ENCODE assay signal across 20 cellular contexts in the genomic region with DNA sequence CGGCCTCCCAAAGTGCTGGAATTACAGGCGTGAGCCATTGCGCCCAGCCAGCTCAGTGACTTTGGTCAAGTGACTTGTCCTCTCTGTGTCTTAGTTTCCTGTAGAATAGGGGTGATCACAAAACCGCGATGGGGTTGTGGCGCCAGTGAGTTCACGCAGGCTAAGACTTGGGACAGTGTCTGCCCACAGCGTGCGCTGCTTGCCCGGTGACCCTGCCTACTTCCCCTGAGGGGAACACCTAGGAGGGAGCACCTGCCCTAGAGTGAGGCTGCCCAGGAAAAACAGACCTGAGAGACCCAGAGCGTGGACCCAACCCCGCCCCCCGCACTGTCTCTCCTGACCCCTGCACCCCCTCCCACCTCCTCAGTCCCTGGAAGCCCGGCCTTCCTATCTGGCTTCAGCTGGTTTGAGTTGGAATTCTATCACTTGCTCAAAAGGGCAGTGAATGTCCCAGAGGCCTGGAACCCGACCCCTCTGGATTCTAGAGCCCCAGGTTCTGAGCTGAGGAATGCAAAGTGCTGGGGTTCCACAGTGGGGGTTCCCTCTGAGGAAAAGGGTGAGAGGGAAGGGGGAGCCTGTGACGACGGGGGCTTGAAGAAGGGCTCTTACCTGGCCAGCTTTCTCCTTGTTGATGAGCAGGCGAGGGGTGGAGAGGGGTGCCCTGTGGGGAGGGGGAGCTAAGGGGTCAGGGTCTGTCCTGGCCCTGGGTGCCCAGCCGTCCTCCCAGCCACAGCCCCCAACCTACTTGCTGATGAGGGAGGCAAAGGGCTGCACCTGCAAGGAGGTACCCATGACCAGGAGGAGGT. TPM values are rescaled to one million over a fixed set of nuclear protein-coding genes. Genes with fewer than 3 reads are reported as not detected.
DNase-seq lines count a peak whose midpoint lies in the region; ATAC-seq and TF ChIP-seq lines count a peak whose summit lies in the region.
"Had no signal": no experiment of that assay in that cellular context is flagged by ENCODE, and none has a peak within 500 bp of the region (broad histone marks: within the 10 kb centered on the region; RNA-seq: fewer than 3 reads in every experiment).

No MANE protein-coding gene starts in this region.

- peaks cover 22% of the 10 kb centered on the region for H3K36me3 Mint-ChIP-seq in T-helper 2 cell treated with Interferon-gamma antibody and Interleukin-4, amounts not matched to agents 5 μg/mL and 100 μg/mL, for 36 hours (ENCODE audit: low read depth)
- no peaks in the 10 kb centered on the region; the same call in 2 of the 3 replicates for H3K36me3 Mint-ChIP-seq in GM23338 (ENCODE audit: low read depth)
- H3K36me3 Mint-ChIP-seq in activated naive CD8-positive, alpha-beta T cell, result no peaks in the 10 kb centered on the region
- H3K36me3 Mint-ChIP-seq in naive thymus-derived CD4-positive, alpha-beta T cell, result peaks cover 0 to 10% (median 0%) of the 10 kb centered on the region in 5 donors

- no peaks in the 10 kb centered on the region for H3F3A ChIP-seq in GM23338 (replicated peaks; ENCODE audit: low read depth)

- no peaks in the 10 kb centered on the region for H3K79me2 ChIP-seq in GM23338 (replicated peaks; ENCODE audit: insufficient read depth)

- peak; percentile 18; the same call in 2 of the 3 replicates for ATAC-seq in GM23338
- no peak for ATAC-seq in naive thymus-derived CD4-positive, alpha-beta T cell
- ATAC-seq in GM19463 (IDR thresholded peaks at IDR 0.05; ENCODE audit: unreplicated experiment), result no peak

- H3K4me2 ChIP-seq in GM23338, result no peak overlapping the region

- peaks cover 17% of the 10 kb centered on the region for H3K4me1 ChIP-seq in GM23338 (ENCODE audit: insufficient read depth)
- peaks cover 22 to 30% of the 10 kb centered on the region in 2 donors for H3K4me1 ChIP-seq in naive thymus-derived CD4-positive, alpha-beta T cell (ENCODE audit: control insufficient read depth in 2 of 2, insufficient read depth in 2 of 2, low read length in 2 of 2)

- no peaks in the 10 kb centered on the region for H3K9me3 Mint-ChIP-seq in T-helper 2 cell treated with Interferon-gamma antibody and Interleukin-4, amounts not matched to agents 5 μg/mL and 100 μg/mL, for 36 hours
- no peaks in the 10 kb centered on the region for H3K9me3 Mint-ChIP-seq in GM23338
- H3K9me3 Mint-ChIP-seq in activated naive CD8-positive, alpha-beta T cell (ENCODE audit: low read depth), result no peaks in the 10 kb centered on the region
- H3K9me3 Mint-ChIP-seq in naive thymus-derived CD4-positive, alpha-beta T cell, result peaks cover 0 to 2% (median 0%) of the 10 kb centered on the region in 11 donors
- H3K9me3 Mint-ChIP-seq: neural crest cell had no signal

- no peak overlapping the region for H3K27ac ChIP-seq in GM23338 (ENCODE audit: low read depth)
- peak overlapping the region; percentile 93 for H3K27ac ChIP-seq in naive thymus-derived CD4-positive, alpha-beta T cell (ENCODE audit: low read depth, low read length)
- H3K27ac ChIP-seq: brain microvascular endothelial cell, coronary artery, tibial nerve had no signal

- no peaks in the 10 kb centered on the region for H4K20me1 ChIP-seq in GM23338 (replicated peaks; ENCODE audit: insufficient read depth)

- no peaks in the 10 kb centered on the region for H3K36me3 ChIP-seq in GM23338 (ENCODE audit: insufficient read depth)
- peaks cover 0 to 14% (median 0%) of the 10 kb centered on the region in 3 experiments for H3K36me3 ChIP-seq in naive thymus-derived CD4-positive, alpha-beta T cell (ENCODE audit: control insufficient read depth in 2 of 3, insufficient read depth in 3 of 3, low read length in 3 of 3)

- no peak for DNase-seq in T-helper 2 cell treated with Interferon-gamma antibody and Interleukin-4, amounts not matched to agents 5 μg/mL and 100 μg/mL, for 36 hours (ENCODE audit: low spot score)
- DNase-seq in T-helper 2 cell, result no peak
- peak; percentile 62 for DNase-seq in GM23338 (ENCODE audit: low spot score)
- DNase-seq in naive thymus-derived CD4-positive, alpha-beta T cell, result no peak
- DNase-seq in superior temporal gyrus (ENCODE audit: extremely low spot score), result no peak
- DNase-seq in retina, result no peak
- DNase-seq: brain microvascular endothelial cell; hypothalamus; NCI-H1436; Peyer's patch; stimulated activated CD4-positive, alpha-beta T cell treated with anti-CD3 and anti-CD28 coated beads, Interleukin-12 subunit alpha, Interleukin-12 subunit beta, amount 100 ng/mL, for 4 hours had no signal

- intact Hi-C loops in naive thymus-derived CD4-positive, alpha-beta T cell (cut with micrococcal nuclease), result no loop called here

- POLR2A ChIA-PET in naive thymus-derived CD4-positive, alpha-beta T cell (lab: Charles Lee), result interaction anchor here (0.7 to 19.2 kb wide), 6 partner anchors 7 to 166 kb away, joined by 3 to 317 read pairs (median 9); partner anchors contain the start of genes HNRNPL, MRPS12, NFKBIB and SARS2

- no peaks in the 10 kb centered on the region for H3K9me2 ChIP-seq in GM23338 (ENCODE audit: insufficient read depth)

- H3K27ac Mint-ChIP-seq in T-helper 2 cell treated with Interferon-gamma antibody and Interleukin-4, amounts not matched to agents 5 μg/mL and 100 μg/mL, for 36 hours, result peak overlapping the region; percentile 52
- no peak overlapping the region for H3K27ac Mint-ChIP-seq in GM23338
- H3K27ac Mint-ChIP-seq in activated naive CD8-positive, alpha-beta T cell, result peak overlapping the region; percentile 84
- H3K27ac Mint-ChIP-seq in naive thymus-derived CD4-positive, alpha-beta T cell, result peak overlapping the region; percentile 63 to 99 (median 88)

- H3K4me1 Mint-ChIP-seq in T-helper 2 cell treated with Interferon-gamma antibody and Interleukin-4, amounts not matched to agents 5 μg/mL and 100 μg/mL, for 36 hours (ENCODE audit: low read depth), result peaks cover 23% of the 10 kb centered on the region
- peaks cover 27% of the 10 kb centered on the region for H3K4me1 Mint-ChIP-seq in GM23338
- peaks cover 26% of the 10 kb centered on the region for H3K4me1 Mint-ChIP-seq in activated naive CD8-positive, alpha-beta T cell (ENCODE audit: low read depth)
- H3K4me1 Mint-ChIP-seq in naive thymus-derived CD4-positive, alpha-beta T cell, result peaks cover 15 to 43% (median 26%) of the 10 kb centered on the region in 7 donors

- no peaks in the 10 kb centered on the region for H3K9me3 ChIP-seq in naive thymus-derived CD4-positive, alpha-beta T cell (ENCODE audit: control insufficient read depth in 2 of 3, low read length in 3 of 3)
- H3K9me3 ChIP-seq: Peyer's patch, tibial nerve had no signal

- no peak overlapping the region for H3K4me3 ChIP-seq in GM23338
- H3K4me3 ChIP-seq in naive thymus-derived CD4-positive, alpha-beta T cell (ENCODE audit: low read length), result no peak overlapping the region
- H3K4me3 ChIP-seq: coronary artery, Peyer's patch, tibial nerve had no signal

- no peak for TF ChIP-seq CTCF in GM23338 (conservative IDR thresholded peaks at IDR 0.05; ENCODE audit: low read depth in 2 of 2)

- CTCF ChIA-PET in naive thymus-derived CD4-positive, alpha-beta T cell (lab: Charles Lee), result interaction anchor here (1.0 to 3.6 kb wide), 2 partner anchors 7 to 11 kb away, joined by 3 to 18 read pairs; no protein-coding TSS in a partner anchor

- H3K27me3 Mint-ChIP-seq in T-helper 2 cell treated with Interferon-gamma antibody and Interleukin-4, amounts not matched to agents 5 μg/mL and 100 μg/mL, for 36 hours (ENCODE audit: low read depth), result no peaks in the 10 kb centered on the region
- H3K27me3 Mint-ChIP-seq in GM23338 (ENCODE audit: insufficient read depth, low read depth, poor library complexity), result peaks cover 8% of the 10 kb centered on the region
- no peaks in the 10 kb centered on the region for H3K27me3 Mint-ChIP-seq in activated naive CD8-positive, alpha-beta T cell
- H3K27me3 Mint-ChIP-seq in naive thymus-derived CD4-positive, alpha-beta T cell, result no peaks in the 10 kb centered on the region

- H3K4me3 Mint-ChIP-seq in T-helper 2 cell treated with Interferon-gamma antibody and Interleukin-4, amounts not matched to agents 5 μg/mL and 100 μg/mL, for 36 hours, result peak overlapping the region; percentile 26
- H3K4me3 Mint-ChIP-seq in GM23338, result no peak overlapping the region
- H3K4me3 Mint-ChIP-seq in activated naive CD8-positive, alpha-beta T cell, result peak overlapping the region; percentile 30
- peak overlapping the region in 6 of 10 donors; percentile 32 to 74 (median 40) for H3K4me3 Mint-ChIP-seq in naive thymus-derived CD4-positive, alpha-beta T cell
- H3K4me3 Mint-ChIP-seq: neural crest cell had no signal

- no peak overlapping the region for H2AFZ ChIP-seq in GM23338

- H3K27me3 ChIP-seq in GM23338 (ENCODE audit: insufficient read depth), result peaks cover 3% of the 10 kb centered on the region; the same call in 1 of the 2 replicates
- no peaks in the 10 kb centered on the region for H3K27me3 ChIP-seq in naive thymus-derived CD4-positive, alpha-beta T cell (ENCODE audit: control insufficient read depth in 2 of 2, insufficient read depth in 2 of 2, low read length in 2 of 2)
- H3K27me3 ChIP-seq: brain microvascular endothelial cell, Peyer's patch, tibial nerve had no signal

RNA-seq across cellular contexts. Expression of gene RINL, which starts 2.2 kb away (rescaled TPM):
- total RNA-seq in GM23338 (2014; rRNA removed; shearing (Covaris generic)), result 11.2 and 22.4 TPM in 2 replicates
- polyA plus RNA-seq in GM23338 (2016; fragmentation: Nextera tagmentation; extraction: Ambion mirVana), result 19.4 and 21.4 TPM in 2 replicates
- 10 to 100 TPM; 32.8 to 75.9 (median 64.0) TPM for total RNA-seq in naive thymus-derived CD4-positive, alpha-beta T cell
- polyA plus RNA-seq in naive thymus-derived CD4-positive, alpha-beta T cell, result 10 to 100 TPM; 35.3 to 36.1 TPM

RNA-seq across cellular contexts. Expression of gene SIRT2, which starts 19.1 kb away (rescaled TPM):
- 8.2 and 8.4 TPM in 2 replicates for total RNA-seq in GM23338 (2014; rRNA removed; shearing (Covaris generic))
- polyA plus RNA-seq in GM23338 (2016; fragmentation: Nextera tagmentation; extraction: Ambion mirVana), result 2.7 and 3.4 TPM in 2 replicates
- 10 to 100 TPM; 42.9 to 78.5 (median 54.0) TPM for total RNA-seq in naive thymus-derived CD4-positive, alpha-beta T cell
- polyA plus RNA-seq in naive thymus-derived CD4-positive, alpha-beta T cell, result 10 to 100 TPM; 30.7 to 39.5 TPM

RNA-seq across cellular contexts. Expression of gene NFKBIB, which starts 19.5 kb away (rescaled TPM):
- 37.0 and 39.6 TPM in 2 replicates for total RNA-seq in GM23338 (2014; rRNA removed; shearing (Covaris generic))
- polyA plus RNA-seq in GM23338 (2016; fragmentation: Nextera tagmentation; extraction: Ambion mirVana), result 37.7 and 39.5 TPM in 2 replicates
- total RNA-seq in naive thymus-derived CD4-positive, alpha-beta T cell, result 10 to 100 TPM; 21.7 to 51.8 (median 34.1) TPM
- 1 to 10 TPM; 7.3 to 9.0 TPM for polyA plus RNA-seq in naive thymus-derived CD4-positive, alpha-beta T cell

RNA-seq across cellular contexts. Expression of gene HNRNPL, which starts 30.5 kb away (rescaled TPM):
- 491 and 580 TPM in 2 replicates for total RNA-seq in GM23338 (2014; rRNA removed; shearing (Covaris generic))
- polyA plus RNA-seq in GM23338 (2016; fragmentation: Nextera tagmentation; extraction: Ambion mirVana), result 664 and 836 TPM in 2 replicates
- total RNA-seq in naive thymus-derived CD4-positive, alpha-beta T cell, result 100 to 1,000 TPM; 339 to 539 (median 505) TPM
- 10 to 100 TPM; 70.6 to 78.7 TPM for polyA plus RNA-seq in naive thymus-derived CD4-positive, alpha-beta T cell

RNA-seq across cellular contexts. Expression of gene CCER2, which starts 31.7 kb away (rescaled TPM):
- total RNA-seq in GM23338 (2014; rRNA removed; shearing (Covaris generic)), result not detected in 2 replicates
- polyA plus RNA-seq in GM23338 (2016; fragmentation: Nextera tagmentation; extraction: Ambion mirVana), result 0.49 and 0.58 TPM in 2 replicates
- 1 to 10 TPM in 4 of 5 experiments, under 1 TPM in 1; 0.73 to 1.6 (median 1.3) TPM for total RNA-seq in naive thymus-derived CD4-positive, alpha-beta T cell
- polyA plus RNA-seq in naive thymus-derived CD4-positive, alpha-beta T cell, result not detected
- total RNA-seq: fibroblast of villous mesenchyme, HT1080, mesenteric fat pad, tibial nerve had no signal
- polyA plus RNA-seq: BJ had no signal
